ENCODE assay signal across 1 cellular context in genomic region chr14:95547272-95547625, GRCh38.
TF ChIP-seq lines count a peak whose summit lies in the region.

No MANE protein-coding gene starts in this region.

TF ChIP-seq in IMR-90, 13 proteins besides CTCF, POLR2A, EP300 and RAD21:
- TF ChIP-seq MXI1 (IDR thresholded peaks at IDR 0.05; ENCODE audit: borderline replicate concordance, low read depth, low read length) (no peak), SMC3 (IDR thresholded peaks at IDR 0.05; ENCODE audit: low read depth, low read length) (no peak), FOS (IDR thresholded peaks at IDR 0.05; ENCODE audit: low read depth, low read length) (no peak), BHLHE40 (IDR thresholded peaks at IDR 0.05; ENCODE audit: low read depth, low read length) (no peak), RCOR1 (IDR thresholded peaks at IDR 0.05; ENCODE audit: insufficient replicate concordance, low read length) (no peak), MAZ (IDR thresholded peaks at IDR 0.05; ENCODE audit: borderline replicate concordance, low read depth, low read length) (no peak), NFE2L2 (IDR thresholded peaks at IDR 0.05; ENCODE audit: low read depth, low read length) (no peak), CEBPB (IDR thresholded peaks at IDR 0.05; ENCODE audit: low read depth, low read length) (no peak), CHD1 (IDR thresholded peaks at IDR 0.05; ENCODE audit: low read depth, low read length) (no peak), USF2 (IDR thresholded peaks at IDR 0.05; ENCODE audit: low read depth, low read length) (no peak), RFX5 (IDR thresholded peaks at IDR 0.05; ENCODE audit: low read depth, low read length) (no peak), MAFK (IDR thresholded peaks at IDR 0.05; ENCODE audit: low read depth, low read length) (no peak)
- TF ChIP-seq, protein P1, sequence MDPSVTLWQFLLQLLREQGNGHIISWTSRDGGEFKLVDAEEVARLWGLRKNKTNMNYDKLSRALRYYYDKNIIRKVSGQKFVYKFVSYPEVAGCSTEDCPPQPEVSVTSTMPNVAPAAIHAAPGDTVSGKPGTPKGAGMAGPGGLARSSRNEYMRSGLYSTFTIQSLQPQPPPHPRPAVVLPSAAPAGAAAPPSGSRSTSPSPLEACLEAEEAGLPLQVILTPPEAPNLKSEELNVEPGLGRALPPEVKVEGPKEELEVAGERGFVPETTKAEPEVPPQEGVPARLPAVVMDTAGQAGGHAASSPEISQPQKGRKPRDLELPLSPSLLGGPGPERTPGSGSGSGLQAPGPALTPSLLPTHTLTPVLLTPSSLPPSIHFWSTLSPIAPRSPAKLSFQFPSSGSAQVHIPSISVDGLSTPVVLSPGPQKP (IDR thresholded peaks at IDR 0.05; ENCODE audit: borderline replicate concordance, low read depth, low read length) = no peak
